15 cellular contexts compared by ENCODE assay signal in the genomic region with DNA sequence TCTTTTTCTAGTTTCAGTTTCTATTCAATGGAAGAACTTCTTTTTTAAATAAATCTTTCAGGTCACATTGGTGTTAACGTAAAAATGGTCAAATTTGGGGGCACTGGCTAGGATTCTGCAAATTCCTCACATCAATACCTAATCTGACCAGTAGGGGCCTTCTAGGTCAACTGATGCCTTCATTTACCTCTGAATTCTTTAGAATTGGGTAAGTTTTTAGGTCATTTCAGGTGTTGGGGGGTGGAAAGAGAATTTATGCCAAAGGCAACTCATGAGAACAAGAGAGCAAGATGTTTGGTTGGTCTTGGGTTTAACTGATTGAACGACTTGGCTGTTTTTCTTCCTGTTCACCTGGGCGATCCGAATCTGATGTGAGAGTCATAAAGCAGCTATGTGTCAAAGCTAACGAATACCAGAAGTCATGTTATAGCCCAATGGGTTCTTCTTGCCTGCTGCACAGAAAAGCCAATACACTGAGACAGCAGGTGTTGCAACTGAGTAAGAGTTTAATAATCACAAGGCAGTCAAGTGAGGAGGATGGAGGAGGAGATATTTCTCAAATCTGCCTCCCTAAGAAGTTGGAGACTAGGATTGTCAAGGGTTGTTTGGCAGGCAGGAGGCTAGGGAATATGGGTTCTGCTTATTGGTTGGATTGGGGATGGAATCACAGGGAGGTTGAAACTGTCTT. TPM values are rescaled to one million over a fixed set of nuclear protein-coding genes. Genes with fewer than 3 reads are reported as not detected.
A peak's percentile ranks its signal among the peaks of the same experiment; 100 is the strongest.
DNase-seq lines count a peak whose midpoint lies in the region; ATAC-seq and TF ChIP-seq lines count a peak whose summit lies in the region.
"Had no signal": no experiment of that assay in that cellular context is flagged by ENCODE, and none has a peak within 500 bp of the region (broad histone marks: within the 10 kb centered on the region; RNA-seq: fewer than 3 reads in every experiment).

No MANE protein-coding gene starts in this region.

- H3K9me3 ChIP-seq in PC-9 (ENCODE audit: insufficient read depth, low read depth) = peaks cover 16% of the 10 kb centered on the region
- peaks cover 8% of the 10 kb centered on the region for H3K9me3 ChIP-seq in thoracic aorta

- ATAC-seq in thoracic aorta (ENCODE audit: insufficient number of reproducible peaks, low FRiP score, low read depth) = no peak
- no peak for ATAC-seq in HG02571 (IDR thresholded peaks at IDR 0.05; ENCODE audit: unreplicated experiment)
- no peak for ATAC-seq in GM19023 (IDR thresholded peaks at IDR 0.05; ENCODE audit: unreplicated experiment)
- ATAC-seq: activated naive CD4-positive, alpha-beta T cell treated with anti-CD3 and anti-CD28 coated beads, Interleukin-2, amount 50 U/mL, for 72 hours; naive thymus-derived CD8-positive, alpha-beta T cell; sciatic nerve had no signal

- intact Hi-C loops in PC-9 (cut with micrococcal nuclease; ENCODE audit: unreplicated experiment) = no loop called here

- no peak overlapping the region for H2AFZ ChIP-seq in PC-9

- no peaks in the 10 kb centered on the region for H3K36me3 ChIP-seq in PC-9 (ENCODE audit: low read depth)
- peaks cover 9% of the 10 kb centered on the region for H3K36me3 ChIP-seq in thoracic aorta

- H3K79me2 ChIP-seq in PC-9 (ENCODE audit: low read depth) = no peaks in the 10 kb centered on the region

- no peaks in the 10 kb centered on the region for H3F3A ChIP-seq in PC-9 (ENCODE audit: insufficient read depth, low read depth)

- H3K27me3 ChIP-seq in PC-9 (ENCODE audit: insufficient read depth, low read depth) (no peaks in the 10 kb centered on the region), thoracic aorta (replicated peaks; ENCODE audit: insufficient read depth) (no peaks in the 10 kb centered on the region)

- H3K4me3 ChIP-seq in GM12875 (ENCODE audit: low read depth, low read length) (no peak overlapping the region), PC-9 (no peak overlapping the region), fibroblast of the aortic adventitia (ENCODE audit: low read depth, low read length) (no peak overlapping the region), thoracic aorta (no peak overlapping the region)
- H3K4me3 ChIP-seq: SK-N-MC had no signal

- H3K9me2 ChIP-seq in PC-9 (ENCODE audit: insufficient read depth) = no peaks in the 10 kb centered on the region

- DNase-seq in PC-9 (no peak), fibroblast of the aortic adventitia (ENCODE audit: low read depth) (no peak), thoracic aorta (ENCODE audit: low spot score) (no peak), MV-4-11 (lab: John Stamatoyannopoulos, UW) (no peak)
- DNase-seq: caudate nucleus; naive thymus-derived CD8-positive, alpha-beta T cell; NCI-H1105; NCI-H226; stimulated activated naive CD4-positive, alpha-beta T cell treated with Interleukin-2 at 50 U/mL for 16 hours had no signal

- POLR2A ChIA-PET in PC-9 (lab: Charles Lee; ENCODE audit: unreplicated experiment) = no interaction called here

- H3K4me1 ChIP-seq in PC-9 (replicated peaks; ENCODE audit: insufficient read depth) = no peaks in the 10 kb centered on the region
- H3K4me1 ChIP-seq in thoracic aorta (ENCODE audit: control insufficient read depth in 1 of 2, low read depth in 2 of 2) = no peaks in the 10 kb centered on the region

- CTCF ChIA-PET in PC-9 (lab: Charles Lee) = no interaction called here

- no peak overlapping the region for H3K27ac ChIP-seq in PC-9
- H3K27ac ChIP-seq in thoracic aorta = no peak overlapping the region
- H3K27ac ChIP-seq: SK-N-MC had no signal

- TF ChIP-seq CTCF in GM12875 (IDR thresholded peaks at IDR 0.05; ENCODE audit: borderline replicate concordance, insufficient read depth, low read depth, low read length) (peak; percentile 7; the same call in 1 of the 2 replicates), PC-9 (conservative IDR thresholded peaks at IDR 0.05) (peak; percentile 40; the same call in 1 of the 2 replicates), fibroblast of the aortic adventitia (IDR thresholded peaks at IDR 0.05; ENCODE audit: insufficient read depth, low read length) (peak; percentile 43), thoracic aorta (IDR thresholded peaks at IDR 0.05) (peak; percentile 24)

- H3K4me2 ChIP-seq in PC-9 = no peak overlapping the region

- H4K20me1 ChIP-seq in PC-9 (ENCODE audit: insufficient read depth) = no peaks in the 10 kb centered on the region

- BruUV-seq in PC-9 (replicated peaks; lab: Mats Ljungman, UMichigan) = no TSS peak

RNA-seq across cellular contexts. Expression of gene LRRC49, which starts 15.3 kb away (rescaled TPM):
- total RNA-seq in PC-9 (2021) (6.2 and 6.3 TPM in 2 replicates), fibroblast of the aortic adventitia (ENCODE audit: low replicate concordance) (12.0 and 25.2 TPM in 2 replicates), thoracic aorta (1 to 10 TPM; 8.9 to 9.4 TPM)
- total RNA-seq: activated naive CD4-positive, alpha-beta T cell treated with anti-CD3 and anti-CD28 coated beads, Interleukin-2, amount 50 U/mL, for 72 hours; naive thymus-derived CD8-positive, alpha-beta T cell had no signal

RNA-seq across cellular contexts. Expression of gene THAP10, which starts 15.7 kb away (rescaled TPM):
- total RNA-seq in PC-9 (2021) = 4.2 and 5.5 TPM in 2 replicates
- total RNA-seq in fibroblast of the aortic adventitia (ENCODE audit: low replicate concordance) = 2.3 and 7.9 TPM in 2 replicates
- total RNA-seq in thoracic aorta = 1 to 10 TPM in 1 of 2 donors, under 1 TPM in 1; 0.81 to 1.4 TPM
- total RNA-seq: naive thymus-derived CD8-positive, alpha-beta T cell had no signal

RNA-seq across cellular contexts. Expression of gene LARP6, which starts 54.0 kb away (rescaled TPM):
- total RNA-seq in PC-9 (2021) = 31.2 and 33.4 TPM in 2 replicates
- total RNA-seq in fibroblast of the aortic adventitia (ENCODE audit: low replicate concordance) = 55.9 and 68.1 TPM in 2 replicates
- 10 to 100 TPM; 43.3 to 92.6 TPM for total RNA-seq in thoracic aorta
